In genomic region chr6:31400467-31401289, GRCh38 we compare ENCODE assay signal across 8 cellular contexts. TPM values are rescaled to one million over a fixed set of nuclear protein-coding genes. Genes with fewer than 3 reads are reported as not detected.
DNase-seq lines count a peak whose midpoint lies in the region; TF ChIP-seq lines count a peak whose summit lies in the region.

No MANE protein-coding gene starts in this region.

- in situ Hi-C loops in transverse colon (cut with MboI; ENCODE audit: low pct_ligation_motif_present in 1 of 4, low pct_unique_long_range_greater_than_20kb in 1 of 4, low sequenced_read_pairs in 3 of 4) = loop anchor here in 2 of 4 donors (5.0 kb wide), 1 partner anchor 42 kb away; no protein-coding TSS in a partner anchor

- H3K14ac ChIP-seq in H9 (ENCODE audit: insufficient read depth, low read length) = 0 out of 2 replicates have a peak overlapping the region, but pooled peaks have one; percentile 59

- H4K5ac ChIP-seq in H9 (ENCODE audit: insufficient read length, low read depth, low read length) = no peak overlapping the region

- no peak for TF ChIP-seq EP300 in transverse colon (IDR thresholded peaks at IDR 0.05; ENCODE audit: low read depth)

- H3K9me3 ChIP-seq in H9 (ENCODE audit: control insufficient read depth, low read depth, low read length) (no peaks in the 10 kb centered on the region), transverse colon (no peaks in the 10 kb centered on the region)

- H3K4me3 ChIP-seq in transverse colon = peak overlapping the region; percentile 67 to 92 (median 79)

- no peak overlapping the region for H2BK20ac ChIP-seq in H9 (ENCODE audit: low read depth, low read length, poor library complexity, severe bottlenecking)

- H3K27me3 ChIP-seq in H9 (ENCODE audit: insufficient read depth, low read length) (peaks cover 4% of the 10 kb centered on the region; the same call in 1 of the 2 replicates), transverse colon (no peaks in the 10 kb centered on the region)

- peak overlapping the region; percentile 42 for H3K9ac ChIP-seq in H9 (ENCODE audit: extremely low read depth, insufficient read length, low read length)

- H3K4me1 Mint-ChIP-seq in H9 = peaks cover 45 to 49% of the 10 kb centered on the region in 2 experiments
- H3K4me1 Mint-ChIP-seq in osteocyte (ENCODE audit: unreplicated experiment) = peaks cover 57% of the 10 kb centered on the region

- no CpG with 5 or more reads among the region's 30 CpGs for WGBS in H9 (ENCODE audit: extremely low coverage, insufficient read length, low lambda C conversion rate)
- 1 to 11% methylated on average over 3 to 30 of the region's 30 CpGs for WGBS in transverse colon (ENCODE audit: low coverage in 1 of 2), 2 donors

- no peaks in the 10 kb centered on the region for H3K36me3 ChIP-seq in transverse colon

- H3K4me2 ChIP-seq in H9 (ENCODE audit: insufficient read depth, insufficient read length, low read length) = peak overlapping the region; percentile 87

- no peaks in the 10 kb centered on the region for H4K20me1 ChIP-seq in H9 (ENCODE audit: control insufficient read depth, insufficient read depth, insufficient read length)

- H3K4ac ChIP-seq in H9 (ENCODE audit: low read depth, low read length) = no peak overlapping the region

- peaks cover 2 to 7% (median 5%) of the 10 kb centered on the region in 3 experiments; a peak in 6 of 7 replicates for H3K36me3 Mint-ChIP-seq in H9 (ENCODE audit: insufficient read depth in 1 of 3, low read depth in 3 of 3)
- no peaks in the 10 kb centered on the region for H3K36me3 Mint-ChIP-seq in osteocyte (ENCODE audit: unreplicated experiment)

- no peak overlapping the region for H2BK120ac ChIP-seq in H9 (ENCODE audit: low read depth, low read length, poor library complexity, severe bottlenecking)

- no peak overlapping the region for H4K91ac ChIP-seq in H9 (ENCODE audit: insufficient read length, low read depth, low read length)

- H3K23ac ChIP-seq in H9 (ENCODE audit: insufficient read length, low read depth, low read length) = no peak overlapping the region

- H3K79me2 ChIP-seq in H9 (ENCODE audit: insufficient read depth, low read length) = peaks cover 4% of the 10 kb centered on the region; the same call in 1 of the 2 replicates

- H2AK5ac ChIP-seq in H9 (ENCODE audit: insufficient read length, low read length) = no peak overlapping the region

- peak overlapping the region; percentile 78 for H3K18ac ChIP-seq in H9 (ENCODE audit: insufficient read length, low read depth, low read length)

- no peak overlapping the region for H3T11ph ChIP-seq in H9 (ENCODE audit: low read length)

- H2BK5ac ChIP-seq in H9 (ENCODE audit: insufficient read length, low read length) = no peak overlapping the region

- peaks cover 15% of the 10 kb centered on the region for H3K23me2 ChIP-seq in H9 (ENCODE audit: insufficient read length, low read depth, low read length, poor library complexity, severe bottlenecking)

- no peak overlapping the region for H4K8ac ChIP-seq in H9 (replicated peaks; ENCODE audit: insufficient read length, low read depth, low read length)

- H3K27me3 Mint-ChIP-seq in H9 (ENCODE audit: low read depth) = peaks cover 51% of the 10 kb centered on the region
- H3K27me3 Mint-ChIP-seq in osteocyte (ENCODE audit: unreplicated experiment) = no peaks in the 10 kb centered on the region

- peak; percentile 59 for TF ChIP-seq POLR2A in transverse colon (IDR thresholded peaks at IDR 0.05)

- DNase-seq in C1 segment of cervical spinal cord (lab: John Stamatoyannopoulos, UW) = peak in 11 of 14 donors; percentile 9 to 64 (median 35)
- peak; percentile 68 for DNase-seq in H9
- DNase-seq in RPMI8226 = peak; percentile 94
- DNase-seq in activated gamma-delta T cell treated with Interleukin-2 at 50 U/mL for 16 hours = peak; percentile 73
- DNase-seq in germinal center (ENCODE audit: low spot score) = peak; percentile 71
- DNase-seq in osteocyte (ENCODE audit: extremely low spot score, unreplicated experiment) = no peak
- peak; percentile 88 for DNase-seq in transverse colon
- DNase-seq in amniotic stem cell (lab: John Stamatoyannopoulos, UW) = no peak

- no peak overlapping the region for H2BK15ac ChIP-seq in H9 (ENCODE audit: low read depth, low read length)

- H3K9me3 Mint-ChIP-seq in H9 (peaks cover 7 to 16% of the 10 kb centered on the region in 2 experiments), osteocyte (ENCODE audit: unreplicated experiment) (no peaks in the 10 kb centered on the region)

- no peak overlapping the region for H3K27ac ChIP-seq in H9 (ENCODE audit: insufficient read length, low read depth, low read length)
- peak overlapping the region; percentile 98 to 100 (median 99) for H3K27ac ChIP-seq in transverse colon

- H3K4me3 Mint-ChIP-seq in H9 (peak overlapping the region; percentile 77 to 85), osteocyte (ENCODE audit: unreplicated experiment) (peak overlapping the region; percentile 94)

- H2BK12ac ChIP-seq in H9 (ENCODE audit: insufficient read length, low read depth, low read length) = no peak overlapping the region

- peaks cover 4% of the 10 kb centered on the region; the same call in 1 of the 2 replicates for H3K4me1 ChIP-seq in H9 (ENCODE audit: insufficient read depth, low read length)
- H3K4me1 ChIP-seq in transverse colon = peaks cover 28 to 67% (median 44%) of the 10 kb centered on the region in 4 donors

- no peak for TF ChIP-seq CTCF in H9 (conservative IDR thresholded peaks at IDR 0.05)
- TF ChIP-seq CTCF in osteocyte (IDR thresholded peaks at IDR 0.05) = no peak
- TF ChIP-seq CTCF in transverse colon (IDR thresholded peaks at IDR 0.05) = no peak

- H2AFZ ChIP-seq in H9 (ENCODE audit: low read length) = no peak overlapping the region

- no peak overlapping the region for H3K56ac ChIP-seq in H9 (ENCODE audit: insufficient read length, low read depth, low read length)

- H3K27ac Mint-ChIP-seq in H9 (no peak overlapping the region; a peak in 1 of 7 replicates), osteocyte (ENCODE audit: unreplicated experiment) (peak overlapping the region; percentile 93)

- no peaks in the 10 kb centered on the region for H3K79me1 ChIP-seq in H9 (ENCODE audit: insufficient read depth, low read depth, low read length, poor library complexity, severe bottlenecking)

- intact Hi-C loops in transverse colon (cut with DNase I; ENCODE audit: low total_unique reads) = no loop called here

RNA-seq across cellular contexts. Expression of gene MICA, which starts 2.7 kb away (rescaled TPM):
- total RNA-seq in H9 (2021) = 8.5 and 8.8 TPM in 2 replicates
- 32.2 and 33.0 TPM in 2 replicates for total RNA-seq in osteocyte
- total RNA-seq in transverse colon = 10 to 100 TPM in 3 of 4 donors, 1 to 10 TPM in 1; 7.8 to 45.3 (median 19.9) TPM

RNA-seq across cellular contexts. Expression of gene HLA-B, which starts 43.7 kb away (rescaled TPM):
- total RNA-seq in H9 (2021) (68.6 and 70.7 TPM in 2 replicates), osteocyte (642 and 768 TPM in 2 replicates), transverse colon (1,000 to 10,000 TPM in 3 of 4 donors, 100 to 1,000 TPM in 1; 915 to 3,432 (median 2,814) TPM)

Comparison
In these comparisons a context has a peak if more than half of its experiments do, and no peak if none do; other contexts are left out.
1. DNase-seq: peak in C1 segment of cervical spinal cord (11 of 14), H9 (single experiment), RPMI8226 (single experiment), activated gamma-delta T cell treated with Interleukin-2 at 50 U/mL for 16 hours (single experiment), germinal center (single experiment) and transverse colon (single experiment); none in osteocyte (single experiment) and amniotic stem cell (single experiment).